Comparison of ENCODE assay signal across 26 cellular contexts in the genomic region with DNA sequence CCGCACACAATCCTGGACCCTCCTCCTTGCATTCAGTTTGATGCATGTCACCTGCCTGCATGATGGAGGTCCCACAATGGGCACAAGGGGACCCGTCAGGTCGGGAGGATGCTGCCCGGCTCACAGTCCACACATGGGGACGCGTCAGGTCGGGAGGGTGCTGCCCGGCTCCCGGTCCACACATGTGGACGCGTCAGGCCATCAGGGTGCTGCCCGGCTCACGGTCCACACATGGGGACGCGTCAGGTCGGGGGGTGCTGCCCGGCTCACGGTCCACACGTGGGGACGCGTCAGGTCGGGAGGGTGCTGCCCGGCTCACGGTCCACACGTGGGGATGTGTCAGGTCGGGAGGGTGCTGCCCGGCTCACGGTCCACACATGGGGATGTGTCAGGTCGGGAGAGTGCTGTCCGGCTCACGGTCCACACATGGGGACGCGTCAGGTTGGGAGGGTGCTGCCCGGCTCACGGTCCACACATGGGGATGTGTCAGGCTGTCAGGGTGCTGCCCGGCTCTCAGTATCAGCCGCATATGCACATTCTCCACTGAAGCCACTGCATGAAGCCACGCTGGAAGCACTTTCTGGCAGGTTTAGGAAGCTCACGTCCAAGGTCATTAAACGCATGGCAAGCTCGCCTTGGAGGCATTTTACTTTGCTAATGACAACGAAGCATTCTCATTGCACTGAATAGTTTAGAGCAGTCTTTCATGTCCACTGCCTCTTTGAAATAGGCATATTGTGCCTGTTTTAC. TPM values are rescaled to one million over a fixed set of nuclear protein-coding genes. Genes with fewer than 3 reads are reported as not detected.
A peak's percentile ranks its signal among the peaks of the same experiment; 100 is the strongest.
DNase-seq lines count a peak whose midpoint lies in the region; ATAC-seq and TF ChIP-seq lines count a peak whose summit lies in the region.
"Had no signal": no experiment of that assay in that cellular context is flagged by ENCODE, and none has a peak within 500 bp of the region (broad histone marks: within the 10 kb centered on the region; RNA-seq: fewer than 3 reads in every experiment).

No MANE protein-coding gene starts in this region.

- H3K27ac ChIP-seq in substantia nigra (ENCODE audit: low read depth, low read length, poor library complexity, severe bottlenecking): peak overlapping the region; percentile 66
- H3K27ac ChIP-seq: 22Rv1, BLaER1, RWPE1 had no signal

- no peak for TF ChIP-seq CTCF in mucosa of descending colon (IDR thresholded peaks at IDR 0.05)

- H3K4me1 Mint-ChIP-seq in activated naive CD8-positive, alpha-beta T cell treated with anti-CD3 and anti-CD28 coated beads for 36 hours: no peaks in the 10 kb centered on the region

- peaks cover 27% of the 10 kb centered on the region for H3K27me3 Mint-ChIP-seq in activated naive CD8-positive, alpha-beta T cell treated with anti-CD3 and anti-CD28 coated beads for 36 hours

- no peak overlapping the region for H3K4me3 ChIP-seq in mucosa of descending colon
- H3K4me3 ChIP-seq: BLaER1, GM12878, MG63 had no signal

- ATAC-seq in mucosa of descending colon: no peak
- ATAC-seq in GM18502 (IDR thresholded peaks at IDR 0.05; ENCODE audit: poor library complexity, unreplicated experiment): no peak
- ATAC-seq: GM12878 had no signal

- no peak overlapping the region for H3K27ac Mint-ChIP-seq in activated naive CD8-positive, alpha-beta T cell treated with anti-CD3 and anti-CD28 coated beads for 36 hours
- H3K27ac Mint-ChIP-seq: CD4-positive, alpha-beta T cell had no signal

- peak; percentile 41 for DNase-seq in activated effector memory CD4-positive, alpha-beta T cell treated with anti-CD3 and anti-CD28 coated beads, Interleukin-2, amount 50 U/mL, for 16 hours
- DNase-seq in activated effector memory CD4-positive, alpha-beta T cell treated with Interleukin-2 at 50 U/mL for 16 hours: no peak
- DNase-seq in cerebellar cortex (ENCODE audit: low spot score): peak; percentile 53
- DNase-seq in mucosa of descending colon: peak in 2 of 3 donors; percentile 16 to 43
- DNase-seq in substantia nigra (lab: John Stamatoyannopoulos, UW): no peak
- DNase-seq in activated naive CD8-positive, alpha-beta T cell treated with anti-CD3 and anti-CD28 coated beads for 36 hours: no peak
- no peak for DNase-seq in SW480 (ENCODE audit: low spot score)
- DNase-seq: ACHN; CD4-positive, alpha-beta T cell; COR-L47; DMS79 treated with DMSO at 0.1 percent for 48 hours; GOT3; Kasumi-1; MG63; NCI-H1048; NCI-H146; NCI-H2029; NCI-H2227 treated with DMSO at 0.1 percent for 48 hours; NCI-H510A; NCI-H748 treated with DMSO at 0.1 percent for 48 hours; NK-92 treated with Interleukin-12 subunit alpha and Interleukin-12 subunit beta, amount 100 ng/mL, for 24 hours had no signal

- H3K4me1 ChIP-seq in mucosa of descending colon (ENCODE audit: low read depth): peaks cover 7% of the 10 kb centered on the region

- intact Hi-C loops in mucosa of descending colon (cut with DNase I, micrococcal nuclease): no loop called here

- H3K9me3 Mint-ChIP-seq in activated naive CD8-positive, alpha-beta T cell treated with anti-CD3 and anti-CD28 coated beads for 36 hours: no peaks in the 10 kb centered on the region
- H3K9me3 Mint-ChIP-seq: CD4-positive, alpha-beta T cell had no signal

- H3K9me3 ChIP-seq in mucosa of descending colon: no peaks in the 10 kb centered on the region
- H3K9me3 ChIP-seq: MG63 had no signal

- no peak overlapping the region for H3K4me3 Mint-ChIP-seq in activated naive CD8-positive, alpha-beta T cell treated with anti-CD3 and anti-CD28 coated beads for 36 hours
- H3K4me3 Mint-ChIP-seq: CD4-positive, alpha-beta T cell had no signal

- H3K36me3 Mint-ChIP-seq in activated naive CD8-positive, alpha-beta T cell treated with anti-CD3 and anti-CD28 coated beads for 36 hours: no peaks in the 10 kb centered on the region

- no peaks in the 10 kb centered on the region for H3K36me3 ChIP-seq in mucosa of descending colon (ENCODE audit: low read depth)
- H3K36me3 ChIP-seq: MG63 had no signal

RNA-seq across cellular contexts. Expression of gene DIP2C, which starts 50.3 kb away (rescaled TPM):
- 10 to 100 TPM in 1 of 3 donors, 1 to 10 TPM in 2; 8.0 to 72.0 (median 8.5) TPM for total RNA-seq in mucosa of descending colon
- total RNA-seq in activated naive CD8-positive, alpha-beta T cell treated with anti-CD3 and anti-CD28 coated beads for 36 hours: under 1 TPM; 0.22 to 0.54 TPM

Comparison
In these comparisons a context has a peak if more than half of its experiments do, and no peak if none do; other contexts are left out.
1. DNase-seq: peak in activated effector memory CD4-positive, alpha-beta T cell treated with anti-CD3 and anti-CD28 coated beads, Interleukin-2, amount 50 U/mL, for 16 hours (single experiment), cerebellar cortex (single experiment) and mucosa of descending colon (2 of 3); none in activated effector memory CD4-positive, alpha-beta T cell treated with Interleukin-2 at 50 U/mL for 16 hours (single experiment), substantia nigra (0 of 49), activated naive CD8-positive, alpha-beta T cell treated with anti-CD3 and anti-CD28 coated beads for 36 hours (single experiment) and SW480 (single experiment).
2. RNA of gene DIP2C, which starts 50.3 kb away (total RNA-seq): 8.0 to 72.0 TPM in mucosa of descending colon; 0.22 to 0.54 TPM in activated naive CD8-positive, alpha-beta T cell treated with anti-CD3 and anti-CD28 coated beads for 36 hours; every median in the first group is over 4 times any median in the second.